8 cellular contexts compared by ENCODE assay signal in the genomic region with DNA sequence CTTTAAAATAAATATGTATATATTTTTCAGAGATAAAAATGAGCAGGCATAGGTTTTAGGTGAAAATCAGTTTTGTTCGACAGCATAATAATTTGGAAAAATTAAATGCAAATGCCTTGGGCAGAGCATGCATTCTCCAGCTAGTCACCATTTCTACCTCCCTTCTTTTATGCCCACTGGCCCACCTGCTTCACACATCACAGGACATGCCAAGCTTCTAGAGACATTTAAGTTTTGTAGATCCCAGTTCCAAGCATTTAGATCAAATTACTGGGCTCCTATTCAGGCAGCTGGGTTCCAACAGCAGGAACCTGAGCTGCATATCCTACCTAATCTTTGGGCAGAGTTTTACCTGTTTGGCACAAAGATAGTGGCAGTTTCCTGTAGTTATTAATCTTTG.
"Had no signal": no experiment of that assay in that cellular context is flagged by ENCODE, and none has a peak within 500 bp of the region (broad histone marks: within the 10 kb centered on the region; RNA-seq: fewer than 3 reads in every experiment).

No MANE protein-coding gene starts in this region.

- H3K9ac ChIP-seq: GM23248 had no signal

- H3K27ac ChIP-seq: GM23248 had no signal

- H3K36me3 ChIP-seq: HAP-1 had no signal

- H3K4me1 ChIP-seq: HAP-1 had no signal

- ATAC-seq: HCT116, K562 had no signal

- H3K27ac Mint-ChIP-seq: HFFc6 had no signal

- H2AFZ ChIP-seq: GM23248 had no signal

- H3K9me3 ChIP-seq: HAP-1 had no signal

- H3K4me3 ChIP-seq: GM23248, HAP-1, K562 had no signal

- H3K4me3 Mint-ChIP-seq: HFFc6 had no signal

- DNase-seq: GM23248, GOT3, H7, HFFc6, IMR-90 had no signal
